15 cellular contexts compared by ENCODE assay signal in genomic region chr11:60862171-60862570, GRCh38. TPM values are rescaled to one million over a fixed set of nuclear protein-coding genes. Genes with fewer than 3 reads are reported as not detected.
DNase-seq lines count a peak whose midpoint lies in the region; ATAC-seq and TF ChIP-seq lines count a peak whose summit lies in the region.
"Had no signal": no experiment of that assay in that cellular context is flagged by ENCODE, and none has a peak within 500 bp of the region (broad histone marks: within the 10 kb centered on the region; RNA-seq: fewer than 3 reads in every experiment).

No MANE protein-coding gene starts in this region.

- H3K4me1 Mint-ChIP-seq in chondrocyte (ENCODE audit: low read depth), result peaks cover 12% of the 10 kb centered on the region
- peaks cover 24% of the 10 kb centered on the region for H3K4me1 Mint-ChIP-seq in stimulated activated naive CD8-positive, alpha-beta T cell treated with anti-CD3 and anti-CD28 coated beads, Interleukin-15, amount 100 ng/mL, for 72 hours
- H3K4me1 Mint-ChIP-seq: GM23338 had no signal

- no peak overlapping the region for H3K9ac ChIP-seq in BLaER1

- no peaks in the 10 kb centered on the region for H3K36me3 Mint-ChIP-seq in chondrocyte (ENCODE audit: low read depth)
- H3K36me3 Mint-ChIP-seq: CD4-positive, CD25-positive, alpha-beta regulatory T cell had no signal

- peak; percentile 6 for DNase-seq in activated CD8-positive, alpha-beta memory T cell treated with anti-CD3 and anti-CD28 coated beads, Interleukin-2, amount 50 U/mL, for 4 hours
- no peak for DNase-seq in activated CD8-positive, alpha-beta memory T cell treated with anti-CD3 and anti-CD28 coated beads for 24 hours
- DNase-seq in chondrocyte (ENCODE audit: low spot score), result peak; percentile 39
- peak; percentile 22 for DNase-seq in posterior vena cava (ENCODE audit: low spot score)
- DNase-seq in HuH-7 (ENCODE audit: low spot score), result no peak
- DNase-seq in stimulated activated naive CD8-positive, alpha-beta T cell treated with anti-CD3 and anti-CD28 coated beads, Interleukin-15, amount 100 ng/mL, for 72 hours, result no peak
- no peak for DNase-seq in stimulated activated CD4-positive, alpha-beta T cell treated with anti-CD3 and anti-CD28 coated beads, Interleukin-1b, Interleukin-23, amount 100 ng/mL, for 48 hours
- DNase-seq: CD4-positive, CD25-positive, alpha-beta regulatory T cell; DMS53; GF-D8; H7 had no signal

- no peak for ATAC-seq in stimulated activated naive CD8-positive, alpha-beta T cell treated with anti-CD3 and anti-CD28 coated beads, Interleukin-15, amount 100 ng/mL, for 72 hours
- ATAC-seq: GM23338 had no signal

- H3K4me1 ChIP-seq in BLaER1, result peaks cover 96% of the 10 kb centered on the region

- no peaks in the 10 kb centered on the region for H3K27me3 ChIP-seq in BLaER1

- TF ChIP-seq CTCF in chondrocyte (IDR thresholded peaks at IDR 0.05), result no peak

- H3K27me3 Mint-ChIP-seq in chondrocyte (ENCODE audit: low read depth), result peaks cover 7% of the 10 kb centered on the region
- H3K27me3 Mint-ChIP-seq in stimulated activated naive CD8-positive, alpha-beta T cell treated with anti-CD3 and anti-CD28 coated beads, Interleukin-15, amount 100 ng/mL, for 72 hours, result no peaks in the 10 kb centered on the region
- H3K27me3 Mint-ChIP-seq: CD4-positive, CD25-positive, alpha-beta regulatory T cell had no signal

- H3K36me3 ChIP-seq in BLaER1, result no peaks in the 10 kb centered on the region

- no peaks in the 10 kb centered on the region for H3K9me3 Mint-ChIP-seq in chondrocyte (ENCODE audit: low read depth)
- H3K9me3 Mint-ChIP-seq in stimulated activated naive CD8-positive, alpha-beta T cell treated with anti-CD3 and anti-CD28 coated beads, Interleukin-15, amount 100 ng/mL, for 72 hours, result no peaks in the 10 kb centered on the region
- H3K9me3 Mint-ChIP-seq: GM23338 had no signal

- H3K4me3 ChIP-seq in BLaER1, result no peak overlapping the region
- H3K4me3 ChIP-seq: GM23338 had no signal

- no peaks in the 10 kb centered on the region for H3K9me3 ChIP-seq in BLaER1

- no peak overlapping the region for H3K4me3 Mint-ChIP-seq in chondrocyte (ENCODE audit: unreplicated experiment)
- no peak overlapping the region for H3K4me3 Mint-ChIP-seq in stimulated activated naive CD8-positive, alpha-beta T cell treated with anti-CD3 and anti-CD28 coated beads, Interleukin-15, amount 100 ng/mL, for 72 hours
- H3K4me3 Mint-ChIP-seq: CD4-positive, CD25-positive, alpha-beta regulatory T cell; GM23338 had no signal

- peak overlapping the region; percentile 83; the same call in 1 of the 2 replicates for H3K27ac ChIP-seq in BLaER1
- H3K27ac ChIP-seq: 22Rv1 had no signal

- peak overlapping the region; percentile 92 for H3K4me2 ChIP-seq in BLaER1
- H3K4me2 ChIP-seq: GM23338 had no signal

- no peaks in the 10 kb centered on the region for H4K20me1 ChIP-seq in BLaER1

- intact Hi-C loops in posterior vena cava (cut with DNase I), result no loop called here

- H3K27ac Mint-ChIP-seq in chondrocyte (ENCODE audit: unreplicated experiment), result no peak overlapping the region
- H3K27ac Mint-ChIP-seq in stimulated activated naive CD8-positive, alpha-beta T cell treated with anti-CD3 and anti-CD28 coated beads, Interleukin-15, amount 100 ng/mL, for 72 hours, result no peak overlapping the region
- H3K27ac Mint-ChIP-seq: GM23338 had no signal

RNA-seq across cellular contexts. Expression of gene ZP1, which starts 5.2 kb away (rescaled TPM):
- total RNA-seq in chondrocyte (0.40 to 0.49 TPM in 2 of 3 replicates, not detected in the other), posterior vena cava (not detected)
- total RNA-seq: A673; CD4-positive, CD25-positive, alpha-beta regulatory T cell; GM23338; H7 had no signal

RNA-seq across cellular contexts. Expression of gene PTGDR2, which starts 6.4 kb away (rescaled TPM):
- total RNA-seq in chondrocyte (0.12 TPM in 1 of 3 replicates, not detected in the others), posterior vena cava (under 1 TPM in 1 of 2 donors, not detected in 1; 0.14 TPM)

RNA-seq across cellular contexts. Expression of gene CCDC86, which starts 20.3 kb away (rescaled TPM):
- 16.6 to 18.6 TPM (median 17.7 TPM) in 3 replicates for total RNA-seq in chondrocyte
- total RNA-seq in posterior vena cava, result 10 to 100 TPM; 14.9 to 21.9 TPM

RNA-seq across cellular contexts. Expression of gene PRPF19, which starts 44.2 kb away (rescaled TPM):
- 48.4 to 51.3 TPM (median 48.6 TPM) in 3 replicates for total RNA-seq in chondrocyte
- 10 to 100 TPM; 47.6 to 50.9 TPM for total RNA-seq in posterior vena cava

RNA-seq across cellular contexts. Expression of gene TMEM109, which starts 51.8 kb away (rescaled TPM):
- total RNA-seq in chondrocyte, result 97.0 to 124 TPM (median 104 TPM) in 3 replicates
- 100 to 1,000 TPM; 118 to 125 TPM for total RNA-seq in posterior vena cava

Comparison
In these comparisons a context has a peak if more than half of its experiments do, and no peak if none do; other contexts are left out.
1. DNase-seq: peak in activated CD8-positive, alpha-beta memory T cell treated with anti-CD3 and anti-CD28 coated beads, Interleukin-2, amount 50 U/mL, for 4 hours (single experiment), chondrocyte (single experiment) and posterior vena cava (single experiment); none in activated CD8-positive, alpha-beta memory T cell treated with anti-CD3 and anti-CD28 coated beads for 24 hours (single experiment), HuH-7 (single experiment), stimulated activated naive CD8-positive, alpha-beta T cell treated with anti-CD3 and anti-CD28 coated beads, Interleukin-15, amount 100 ng/mL, for 72 hours (0 of 2) and stimulated activated CD4-positive, alpha-beta T cell treated with anti-CD3 and anti-CD28 coated beads, Interleukin-1b, Interleukin-23, amount 100 ng/mL, for 48 hours (single experiment).